Comparison of ENCODE assay signal across 17 cellular contexts in the genomic region with DNA sequence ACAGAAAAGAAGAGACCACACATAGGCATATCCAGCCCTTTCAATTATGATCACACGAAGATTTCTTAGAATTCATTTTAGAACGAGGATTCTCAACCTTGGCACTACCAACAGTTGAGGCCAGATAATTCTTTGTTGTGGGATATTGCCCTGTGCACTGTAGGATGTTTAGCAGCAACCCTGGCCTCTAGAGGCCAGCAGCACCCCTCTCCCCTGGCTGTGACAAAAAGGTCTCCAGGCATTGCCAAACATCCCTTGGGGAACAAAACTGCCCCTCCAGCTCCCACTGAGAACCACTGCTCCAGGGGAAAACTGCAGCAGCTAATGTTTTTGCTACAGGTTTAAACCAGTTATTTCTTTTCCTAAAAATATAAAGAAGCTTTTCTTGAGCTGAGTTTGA. TPM values are rescaled to one million over a fixed set of nuclear protein-coding genes. Genes with fewer than 3 reads are reported as not detected.
A peak's percentile ranks its signal among the peaks of the same experiment; 100 is the strongest.
DNase-seq lines count a peak whose midpoint lies in the region; ATAC-seq and TF ChIP-seq lines count a peak whose summit lies in the region.
"Had no signal": no experiment of that assay in that cellular context is flagged by ENCODE, and none has a peak within 500 bp of the region (broad histone marks: within the 10 kb centered on the region; RNA-seq: fewer than 3 reads in every experiment).

No MANE protein-coding gene starts in this region.

- peaks cover 28 to 48% of the 10 kb centered on the region in 2 experiments for H3K79me1 ChIP-seq in IMR-90 (ENCODE audit: low read depth in 1 of 2, low read length in 2 of 2)
- peaks cover 28% of the 10 kb centered on the region for H3K79me1 ChIP-seq in mesenchymal stem cell (replicated peaks; ENCODE audit: low read length, poor library complexity, severe bottlenecking)

- H3K9me3 ChIP-seq in BLaER1, result peaks cover 27% of the 10 kb centered on the region
- no peaks in the 10 kb centered on the region for H3K9me3 ChIP-seq in IMR-90 (ENCODE audit: control insufficient read depth, insufficient read depth, low read length)
- H3K9me3 ChIP-seq in mammary epithelial cell (replicated peaks; ENCODE audit: insufficient read depth, low read length), result peaks cover 3% of the 10 kb centered on the region
- no peaks in the 10 kb centered on the region for H3K9me3 ChIP-seq in mesenchymal stem cell (ENCODE audit: control insufficient read depth, low read length)
- H3K9me3 ChIP-seq in spleen, result peaks cover 0 to 9% (median 0%) of the 10 kb centered on the region in 8 donors

- no peak for TF ChIP-seq CTCF in IMR-90 (conservative IDR thresholded peaks at IDR 0.05; ENCODE audit: low read depth, low read length)
- peak in 1 of 2 donors; percentile 36 for TF ChIP-seq CTCF in mammary epithelial cell (conservative IDR thresholded peaks at IDR 0.05 in 1 of 2, IDR thresholded peaks at IDR 0.05 in 1 of 2; ENCODE audit: extremely low read depth in 1 of 2, insufficient read depth in 1 of 2, low read depth in 1 of 2, low read length in 2 of 2)
- TF ChIP-seq CTCF in spleen (IDR thresholded peaks at IDR 0.05 in 8 of 11, conservative IDR thresholded peaks at IDR 0.05 in 3 of 11), result no peak
- no peak for TF ChIP-seq CTCF in natural killer cell (IDR thresholded peaks at IDR 0.05)

- no peak overlapping the region for H3K27ac Mint-ChIP-seq in natural killer cell
- H3K27ac Mint-ChIP-seq: type B pancreatic cell had no signal

- BruUV-seq in IMR-90 (replicated peaks; lab: Mats Ljungman, UMichigan) (no TSS peak), mammary epithelial cell (replicated peaks; lab: Mats Ljungman, UMichigan) (no TSS peak)

- no peak overlapping the region for H2AFZ ChIP-seq in IMR-90 (replicated peaks; ENCODE audit: low read length, poor library complexity)
- no peak overlapping the region for H2AFZ ChIP-seq in mammary epithelial cell (ENCODE audit: low read depth, low read length)
- peak overlapping the region; percentile 42 for H2AFZ ChIP-seq in mesenchymal stem cell (ENCODE audit: low read depth, low read length)

- H4K8ac ChIP-seq in IMR-90 (ENCODE audit: low read depth in 2 of 2, low read length in 2 of 2), result no peak overlapping the region
- H4K8ac ChIP-seq in mesenchymal stem cell (ENCODE audit: low read length), result peak overlapping the region; percentile 28

- intact Hi-C loops in IMR-90 (cut with micrococcal nuclease), result no loop called here
- intact Hi-C loops in mammary epithelial cell (cut with micrococcal nuclease), result no loop called here
- intact Hi-C loops in spleen (cut with DNase I; ENCODE audit: low total_unique reads), result no loop called here
- intact Hi-C loops in natural killer cell (cut with micrococcal nuclease), result no loop called here

- POLR2A ChIA-PET in IMR-90 (lab: Charles Lee; ENCODE audit: unreplicated experiment), result no interaction called here

- H3K9me3 Mint-ChIP-seq in natural killer cell, result no peaks in the 10 kb centered on the region

- no peak overlapping the region for H2BK20ac ChIP-seq in IMR-90 (ENCODE audit: low read depth, low read length)

- H3K27ac ChIP-seq in BLaER1 (no peak overlapping the region), IMR-90 (ENCODE audit: insufficient read depth, low read length) (no peak overlapping the region), mammary epithelial cell (ENCODE audit: insufficient read depth, low read depth, low read length) (no peak overlapping the region), mesenchymal stem cell (ENCODE audit: low read length, poor library complexity, severe bottlenecking) (no peak overlapping the region), spleen (no peak overlapping the region)

- H3K56ac ChIP-seq in IMR-90 (ENCODE audit: extremely low read depth, insufficient read depth, low read length), result no peak overlapping the region

- H4K91ac ChIP-seq in IMR-90 (ENCODE audit: insufficient read depth, low read depth, low read length) (no peak overlapping the region), mesenchymal stem cell (ENCODE audit: low read length) (no peak overlapping the region)

- no peaks in the 10 kb centered on the region for H3K36me3 Mint-ChIP-seq in natural killer cell

- dilution Hi-C loops in IMR-90 (cut with HindIII; ENCODE audit: low sequenced_read_pairs, unreplicated experiment) (no loop called here), mammary epithelial cell (cut with HindIII; ENCODE audit: low sequenced_read_pairs) (loop anchor here (5.0 kb wide), 1 partner anchor 68 kb away; no protein-coding TSS in a partner anchor)

- H2BK12ac ChIP-seq in mesenchymal stem cell (ENCODE audit: low read length in 2 of 2), result no peak overlapping the region

- WGBS in IMR-90 (ENCODE audit: extremely low coverage in 2 of 2, insufficient read length in 1 of 2), 2 experiments, result no CpG with 5 or more reads among the region's 2 CpGs
- whole genome bisulfite sequencing in mammary epithelial cell (ENCODE audit: low coverage, missing lambda C conversion rate), result 40% methylated on average over 2 of the region's 2 CpGs
- WGBS in mesenchymal stem cell, result 100% methylated on average over 1 of the region's 2 CpGs
- WGBS in spleen, 5 donors, result 74 to 92% (median 80%) methylated on average over 2 of the region's 2 CpGs

- 0 out of 2 replicates have a peak overlapping the region, but pooled peaks have one; percentile 60 for H3K23ac ChIP-seq in IMR-90 (ENCODE audit: low read depth, low read length)
- H3K23ac ChIP-seq in mesenchymal stem cell (ENCODE audit: low read length in 2 of 2), result no peak overlapping the region

- H2BK5ac ChIP-seq in IMR-90 (ENCODE audit: low read depth, low read length, poor library complexity, severe bottlenecking) (no peak overlapping the region), mesenchymal stem cell (ENCODE audit: low read depth, low read length, poor library complexity, severe bottlenecking) (no peak overlapping the region)

- H3K9me1 ChIP-seq in IMR-90 (ENCODE audit: insufficient read depth, low read length), result peaks cover 4% of the 10 kb centered on the region; the same call in 1 of the 2 replicates

- H3K79me2 ChIP-seq in mammary epithelial cell (ENCODE audit: insufficient read depth, low read length), result peaks cover 100% of the 10 kb centered on the region

- DNase-seq in IMR-90 (no peak), mammary epithelial cell (no peak), mesenchymal stem cell (no peak), GF-D8 (lab: John Stamatoyannopoulos, UW) (no peak), NCI-H2081 (lab: John Stamatoyannopoulos, UW) (no peak), spleen (no peak), natural killer cell (no peak)
- DNase-seq: activated gamma-delta T cell; DND-41; kidney glomerular epithelial cell; NCI-H2171; retina; stimulated activated CD4-positive, alpha-beta T cell treated with anti-CD3 and anti-CD28 coated beads, Interleukin-2, amount 100 ng/mL, for 48 hours had no signal

- H3K4me3 Mint-ChIP-seq in natural killer cell, result no peak overlapping the region

- no peaks in the 10 kb centered on the region for H3K4me1 Mint-ChIP-seq in natural killer cell

- in situ Hi-C loops in IMR-90 (cut with MboI; ENCODE audit: low sequenced_read_pairs), result no loop called here
- in situ Hi-C loops in mammary epithelial cell (cut with MboI; ENCODE audit: low sequenced_read_pairs in 2 of 2), result no loop called here

- H3K4me3 ChIP-seq in BLaER1 (no peak overlapping the region), IMR-90 (ENCODE audit: insufficient read depth, low read depth, low read length) (no peak overlapping the region), mammary epithelial cell (replicated peaks in 1 of 3; ENCODE audit: insufficient read depth in 1 of 3, low read depth in 2 of 3, low read length in 3 of 3) (no peak overlapping the region), mesenchymal stem cell (ENCODE audit: insufficient read depth in 1 of 2, low read depth in 1 of 2, low read length in 2 of 2) (no peak overlapping the region), spleen (no peak overlapping the region)

- H3K4ac ChIP-seq in IMR-90 (ENCODE audit: low read depth, low read length) (no peak overlapping the region), mesenchymal stem cell (ENCODE audit: low read depth in 1 of 2, low read length in 2 of 2) (no peak overlapping the region)

- H3K18ac ChIP-seq in IMR-90 (ENCODE audit: low read depth, low read length) (no peak overlapping the region), mesenchymal stem cell (ENCODE audit: low read depth in 1 of 2, low read length in 2 of 2) (peak overlapping the region in 1 of 2 experiments; percentile 40)

- H3K14ac ChIP-seq in IMR-90 (replicated peaks; ENCODE audit: low read depth, low read length), result 0 out of 2 replicates have a peak overlapping the region, but pooled peaks have one; percentile 75
- H3K14ac ChIP-seq in mesenchymal stem cell (ENCODE audit: low read length in 2 of 2), result no peak overlapping the region

- peak overlapping the region; percentile 17 for H3K4me2 ChIP-seq in BLaER1
- H3K4me2 ChIP-seq in IMR-90 (ENCODE audit: low read depth, low read length), result peak overlapping the region; percentile 46
- H3K4me2 ChIP-seq in mammary epithelial cell (ENCODE audit: insufficient read depth, low read depth, low read length), result peak overlapping the region; percentile 24
- no peak overlapping the region for H3K4me2 ChIP-seq in mesenchymal stem cell (ENCODE audit: low read length, poor library complexity, severe bottlenecking)

- no peak overlapping the region for H2AK5ac ChIP-seq in IMR-90 (ENCODE audit: low read depth, low read length)
- H2AK5ac ChIP-seq in mesenchymal stem cell (ENCODE audit: low read length, severe bottlenecking), result no peak overlapping the region

- no peak for ATAC-seq in IMR-90 (ENCODE audit: low read depth)
- no peak for ATAC-seq in natural killer cell
- ATAC-seq: SK-N-SH treated with all-trans-retinoic acid at 6 μM for 48 hours had no signal

- H4K5ac ChIP-seq in IMR-90 (ENCODE audit: low read depth, low read length), result no peak overlapping the region

- H3K27me3 ChIP-seq in BLaER1 (no peaks in the 10 kb centered on the region), IMR-90 (ENCODE audit: control insufficient read depth, insufficient read depth, low read length) (no peaks in the 10 kb centered on the region), mammary epithelial cell (ENCODE audit: insufficient read depth, low read length) (no peaks in the 10 kb centered on the region), mesenchymal stem cell (ENCODE audit: control insufficient read depth in 1 of 2, insufficient read depth in 1 of 2, low read length in 2 of 2) (no peaks in the 10 kb centered on the region), spleen (replicated peaks in 1 of 7) (no peaks in the 10 kb centered on the region)

- H3K36me3 ChIP-seq in BLaER1, result peaks cover 22% of the 10 kb centered on the region
- no peaks in the 10 kb centered on the region for H3K36me3 ChIP-seq in IMR-90 (ENCODE audit: control insufficient read depth, insufficient read depth, low read length)
- no peaks in the 10 kb centered on the region for H3K36me3 ChIP-seq in mammary epithelial cell (ENCODE audit: insufficient read depth, low read length)
- peaks cover 0 to 3% of the 10 kb centered on the region in 2 experiments for H3K36me3 ChIP-seq in mesenchymal stem cell (ENCODE audit: control insufficient read depth in 1 of 2, insufficient read depth in 2 of 2, low read depth in 1 of 2, low read length in 2 of 2)
- no peaks in the 10 kb centered on the region for H3K36me3 ChIP-seq in spleen

- no peak overlapping the region for H2BK15ac ChIP-seq in IMR-90 (ENCODE audit: low read depth, low read length)
- no peak overlapping the region for H2BK15ac ChIP-seq in mesenchymal stem cell (ENCODE audit: low read depth, poor library complexity, severe bottlenecking)

- peaks cover 27% of the 10 kb centered on the region; the same call in 1 of the 2 replicates for H4K20me1 ChIP-seq in BLaER1
- peaks cover 11% of the 10 kb centered on the region for H4K20me1 ChIP-seq in IMR-90 (ENCODE audit: insufficient read depth, low read length)
- no peaks in the 10 kb centered on the region for H4K20me1 ChIP-seq in mammary epithelial cell (ENCODE audit: insufficient read depth, low read length)

- CTCF ChIA-PET in IMR-90 (lab: Yijun Ruan, JAX) (interaction anchor here (0.7 to 1.2 kb wide), 2 partner anchors 10 to 16 kb away, joined by 4 to 5 read pairs; no protein-coding TSS in a partner anchor), mammary epithelial cell (lab: Charles Lee; ENCODE audit: low non-redundant PET) (no interaction called here)

- peaks cover 17 to 18% of the 10 kb centered on the region in 2 donors for H3K27me3 Mint-ChIP-seq in natural killer cell (ENCODE audit: low read depth in 2 of 2)
- H3K27me3 Mint-ChIP-seq: brain, type B pancreatic cell had no signal

- no peak overlapping the region for H2AK9ac ChIP-seq in IMR-90 (replicated peaks; ENCODE audit: low read depth, low read length, poor library complexity)

- H2BK120ac ChIP-seq in IMR-90 (ENCODE audit: low read depth, low read length), result no peak overlapping the region
- no peak overlapping the region for H2BK120ac ChIP-seq in mesenchymal stem cell (ENCODE audit: low read depth, low read length)

- no peak overlapping the region for H3K9ac ChIP-seq in BLaER1
- no peak overlapping the region for H3K9ac ChIP-seq in IMR-90 (ENCODE audit: low read depth, low read length)
- no peak overlapping the region for H3K9ac ChIP-seq in mammary epithelial cell (ENCODE audit: insufficient read depth, low read length)
- no peak overlapping the region for H3K9ac ChIP-seq in mesenchymal stem cell (ENCODE audit: low read length)

- H3K4me1 ChIP-seq in BLaER1, result peaks cover 22% of the 10 kb centered on the region
- H3K4me1 ChIP-seq in IMR-90 (ENCODE audit: control insufficient read depth, insufficient read depth, low read length), result peaks cover 7% of the 10 kb centered on the region; the same call in 1 of the 2 replicates
- H3K4me1 ChIP-seq in mammary epithelial cell (ENCODE audit: insufficient read depth, low read length), result peaks cover 20% of the 10 kb centered on the region
- H3K4me1 ChIP-seq in mesenchymal stem cell (ENCODE audit: control insufficient read depth, insufficient read depth, low read depth, low read length), result peaks cover 9% of the 10 kb centered on the region
- H3K4me1 ChIP-seq in spleen, result peaks cover 0 to 30% (median 17%) of the 10 kb centered on the region in 6 donors

- no peak for TF ChIP-seq POLR2A in IMR-90 (IDR thresholded peaks at IDR 0.05; ENCODE audit: low read depth, low read length)
- no peak for TF ChIP-seq POLR2A in spleen (IDR thresholded peaks at IDR 0.05)

- TF ChIP-seq RAD21 in IMR-90 (IDR thresholded peaks at IDR 0.05; ENCODE audit: low read length), result no peak

RNA-seq across cellular contexts. Expression of gene NT5DC3, which starts 7.1 kb away (rescaled TPM):
- total RNA-seq in IMR-90 (2012; rRNA removed), result 17.6 and 23.1 TPM in 2 replicates
- polyA plus RNA-seq in IMR-90 (2012; rRNA removed), result 5.6 and 7.3 TPM in 2 replicates
- polyA plus RNA-seq in IMR-90 (2012; cell fraction: cytosol; rRNA removed), result 2.6 and 3.2 TPM in 2 replicates
- 6.3 and 13.5 TPM in 2 replicates for polyA plus RNA-seq in IMR-90 (2012; cell fraction: nucleus; rRNA removed; ENCODE audit: low replicate concordance)
- total RNA-seq in mammary epithelial cell, result 10 to 100 TPM; 46.4 to 98.5 TPM
- 8.8 TPM for polyA plus RNA-seq in mammary epithelial cell
- 44.5 TPM for polyA minus RNA-seq in mammary epithelial cell
- polyA plus RNA-seq in mesenchymal stem cell (2013, experiment 1 of 2), result 2.5 TPM
- 2.4 TPM for polyA plus RNA-seq in mesenchymal stem cell (2013, experiment 2 of 2)
- 1 to 10 TPM; 2.8 to 8.0 (median 3.2) TPM for total RNA-seq in spleen
- 1 to 10 TPM in 1 of 3 donors, under 1 TPM in 2; 0.56 to 1.2 (median 0.86) TPM for polyA plus RNA-seq in spleen
- 1 to 10 TPM; 1.1 to 2.1 (median 1.4) TPM for total RNA-seq in natural killer cell
